ENCODE assay signal across 22 cellular contexts in the genomic region with DNA sequence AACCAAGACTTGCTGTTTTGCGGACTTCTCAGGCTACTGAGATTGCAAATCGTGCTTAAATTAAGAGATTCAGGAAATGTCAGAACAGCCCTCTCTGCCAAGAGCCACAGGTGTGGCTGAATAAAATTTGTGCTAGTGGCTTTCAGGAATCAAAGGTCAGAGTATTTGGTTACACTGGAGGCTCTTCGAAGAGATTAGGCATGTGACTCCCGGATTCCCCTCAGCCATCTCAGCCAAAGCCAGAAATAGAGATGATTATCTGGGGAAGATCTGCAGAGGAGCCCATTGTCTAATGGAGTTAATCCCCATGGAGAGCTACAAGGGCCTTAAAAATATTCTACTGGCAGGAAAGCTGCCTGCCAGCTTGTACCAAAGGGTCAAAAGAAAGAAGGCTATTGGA.
"Had no signal": no experiment of that assay in that cellular context is flagged by ENCODE, and none has a peak within 500 bp of the region (broad histone marks: within the 10 kb centered on the region; RNA-seq: fewer than 3 reads in every experiment).

No MANE protein-coding gene starts in this region.

- H3K27ac ChIP-seq: VCaP had no signal

- ATAC-seq: activated CD4-positive, alpha-beta T cell treated with anti-CD3 and anti-CD28 coated beads for 36 hours; activated T-helper 17 cell treated with anti-CD3 and anti-CD28 coated beads, Interleukin-2, amount 50 U/mL, for 72 hours; Panc1 had no signal

- DNase-seq: activated CD4-positive, alpha-beta memory T cell treated with anti-CD3 and anti-CD28 coated beads, Interleukin-2, amount 10 ng/mL, durations not matched to agents 7 days and 5 days; activated CD4-positive, alpha-beta T cell treated with anti-CD3 and anti-CD28 coated beads for 36 hours; activated CD4-positive, alpha-beta T cell treated with anti-CD3 and anti-CD28 coated beads, Interleukin-2, amount 50 U/mL, for 1 hour; activated gamma-delta T cell; activated naive CD4-positive, alpha-beta T cell treated with anti-CD3 and anti-CD28 coated beads for 36 hours; activated T-cell treated with anti-CD3 and anti-CD28 coated beads for 4 hours; activated T-cell treated with anti-CD3 and anti-CD28 coated beads, Interleukin-2, amount 50 U/mL, for 48 hours; amygdala; KG1; NCI-H1092 treated with DMSO at 0.1 percent for 48 hours; NCI-H1417 treated with DMSO at 0.1 percent for 48 hours; NCI-H1694; NCI-H2029; NCI-H2107; NCI-H510A treated with DMSO at 0.1 percent for 48 hours; NCI-H748 treated with DMSO at 0.1 percent for 48 hours; OCI-M1; SHP77; T-helper 1 cell had no signal
